ENCODE assay signal across 9 cellular contexts in genomic region chr3:176514297-176514696, GRCh38.
DNase-seq lines count a peak whose midpoint lies in the region; ATAC-seq and TF ChIP-seq lines count a peak whose summit lies in the region.
"Had no signal": no experiment of that assay in that cellular context is flagged by ENCODE, and none has a peak within 500 bp of the region (broad histone marks: within the 10 kb centered on the region; RNA-seq: fewer than 3 reads in every experiment).

No MANE protein-coding gene starts in this region.

- H3K79me2 ChIP-seq in osteoblast (ENCODE audit: insufficient read depth, low read length), result no peaks in the 10 kb centered on the region

- TF ChIP-seq CTCF in osteoblast (IDR thresholded peaks at IDR 0.05; ENCODE audit: extremely low read depth, low read depth, low read length), result peak; percentile 41

- H3K27ac ChIP-seq in osteoblast (ENCODE audit: low read depth, low read length), result no peak overlapping the region

- POLR2A ChIA-PET in activated CD4-positive, alpha-beta T cell treated with anti-CD3 and anti-CD28 coated beads, Interleukin-2, amount 10 ng/mL, durations not matched to agents 7 days and 5 days (lab: Charles Lee), result no interaction called here

- H3K4me1 ChIP-seq in osteoblast (ENCODE audit: insufficient read depth, low read length), result no peaks in the 10 kb centered on the region

- H4K20me1 ChIP-seq in osteoblast (ENCODE audit: insufficient read depth, low read length), result no peaks in the 10 kb centered on the region

- no peaks in the 10 kb centered on the region for H3K27me3 ChIP-seq in osteoblast (ENCODE audit: insufficient read depth, low read length)

- no peak for ATAC-seq in GM21576 (IDR thresholded peaks at IDR 0.05; ENCODE audit: unreplicated experiment)
- no peak for ATAC-seq in HG02759 (IDR thresholded peaks at IDR 0.05; ENCODE audit: unreplicated experiment)
- ATAC-seq: activated naive CD4-positive, alpha-beta T cell treated with anti-CD3 and anti-CD28 coated beads, Interleukin-2, amount 50 U/mL, for 72 hours had no signal

- H3K4me3 ChIP-seq in osteoblast (ENCODE audit: insufficient read depth, low read length), result no peak overlapping the region

- no peak overlapping the region for H3K4me3 Mint-ChIP-seq in activated CD4-positive, alpha-beta T cell treated with anti-CD3 and anti-CD28 coated beads, Interleukin-2, amount 10 ng/mL, durations not matched to agents 7 days and 5 days

- peaks cover 4% of the 10 kb centered on the region for H3K9me3 ChIP-seq in osteoblast (ENCODE audit: low read depth, low read length)

- no peaks in the 10 kb centered on the region for H3K27me3 Mint-ChIP-seq in activated CD4-positive, alpha-beta T cell treated with anti-CD3 and anti-CD28 coated beads, Interleukin-2, amount 10 ng/mL, durations not matched to agents 7 days and 5 days

- H3K9me3 Mint-ChIP-seq in activated CD4-positive, alpha-beta T cell treated with anti-CD3 and anti-CD28 coated beads, Interleukin-2, amount 10 ng/mL, durations not matched to agents 7 days and 5 days, result peaks cover 24% of the 10 kb centered on the region

- H3K4me1 Mint-ChIP-seq in activated CD4-positive, alpha-beta T cell treated with anti-CD3 and anti-CD28 coated beads, Interleukin-2, amount 10 ng/mL, durations not matched to agents 7 days and 5 days, result no peaks in the 10 kb centered on the region

- no peaks in the 10 kb centered on the region for H3K36me3 Mint-ChIP-seq in activated CD4-positive, alpha-beta T cell treated with anti-CD3 and anti-CD28 coated beads, Interleukin-2, amount 10 ng/mL, durations not matched to agents 7 days and 5 days (ENCODE audit: low read depth)

- H2AFZ ChIP-seq in osteoblast (ENCODE audit: low read length), result no peak overlapping the region

- no peak overlapping the region for H3K4me2 ChIP-seq in osteoblast (ENCODE audit: insufficient read depth, low read length)

- H3K36me3 ChIP-seq in osteoblast (ENCODE audit: insufficient read depth, low read length), result no peaks in the 10 kb centered on the region

- CTCF ChIA-PET in activated CD4-positive, alpha-beta T cell treated with anti-CD3 and anti-CD28 coated beads, Interleukin-2, amount 10 ng/mL, durations not matched to agents 7 days and 5 days (lab: Charles Lee), result interaction anchor here (0.9 kb wide), 1 partner anchor 8 kb away, joined by 3 read pairs; no protein-coding TSS in a partner anchor

- no peak overlapping the region for H3K27ac Mint-ChIP-seq in activated CD4-positive, alpha-beta T cell treated with anti-CD3 and anti-CD28 coated beads, Interleukin-2, amount 10 ng/mL, durations not matched to agents 7 days and 5 days
- H3K27ac Mint-ChIP-seq: activated naive CD4-positive, alpha-beta T cell treated with anti-CD3 and anti-CD28 coated beads, Interleukin-2, amount 50 U/mL, for 72 hours had no signal

- DNase-seq in activated CD4-positive, alpha-beta T cell treated with anti-CD3 and anti-CD28 coated beads, Interleukin-2, amount 10 ng/mL, durations not matched to agents 7 days and 5 days, result peak; percentile 19
- no peak for DNase-seq in activated CD4-positive, alpha-beta T cell treated with anti-CD3 and anti-CD28 coated beads for 1 hour
- DNase-seq in NCI-H1048 (lab: John Stamatoyannopoulos, UW) (peak; percentile 62), dermis microvascular lymphatic vessel endothelial cell (ENCODE audit: low read depth in 2 of 2) (peak; percentile 30 to 47), osteoblast (ENCODE audit: insufficient read length, low spot score, missing footprints) (no peak), NOMO-1 treated with DMSO at 0.1 percent for 48 hours (lab: John Stamatoyannopoulos, UW; ENCODE audit: unreplicated experiment) (no peak)

Comparison
In these comparisons a context has a peak if more than half of its experiments do, and no peak if none do; other contexts are left out.
1. DNase-seq: peak in activated CD4-positive, alpha-beta T cell treated with anti-CD3 and anti-CD28 coated beads, Interleukin-2, amount 10 ng/mL, durations not matched to agents 7 days and 5 days (single experiment), NCI-H1048 (single experiment) and dermis microvascular lymphatic vessel endothelial cell (2 of 2); none in activated CD4-positive, alpha-beta T cell treated with anti-CD3 and anti-CD28 coated beads for 1 hour (single experiment), osteoblast (single experiment) and NOMO-1 treated with DMSO at 0.1 percent for 48 hours (single experiment).